Comparison of ENCODE assay signal across 33 cellular contexts in genomic region chr1:33021567-33022431, GRCh38. TPM values are rescaled to one million over a fixed set of nuclear protein-coding genes. Genes with fewer than 3 reads are reported as not detected.
DNase-seq lines count a peak whose midpoint lies in the region; ATAC-seq and TF ChIP-seq lines count a peak whose summit lies in the region.
"Had no signal": no experiment of that assay in that cellular context is flagged by ENCODE, and none has a peak within 500 bp of the region (broad histone marks: within the 10 kb centered on the region; RNA-seq: fewer than 3 reads in every experiment).

No MANE protein-coding gene starts in this region.

- no peaks in the 10 kb centered on the region for H3K9me2 ChIP-seq in PC-3 (replicated peaks; ENCODE audit: low read length)

- CTCF ChIA-PET in PC-3 (lab: Charles Lee) = no interaction called here

- intact Hi-C loops in PC-3 (cut with micrococcal nuclease) = no loop called here
- intact Hi-C loops in left colon (cut with DNase I, micrococcal nuclease) = no loop called here
- intact Hi-C loops in psoas muscle (cut with DNase I) = no loop called here

- peaks cover 42% of the 10 kb centered on the region for H3K79me2 ChIP-seq in PC-3 (ENCODE audit: low read length)

- POLR2A ChIA-PET in PC-3 (lab: Charles Lee; ENCODE audit: unreplicated experiment) = no interaction called here

- no peak overlapping the region for H3K4me3 Mint-ChIP-seq in activated T-cell treated with anti-CD3 and anti-CD28 coated beads, Interleukin-2, amount 50 U/mL, for 72 hours
- H3K4me3 Mint-ChIP-seq: activated CD8-positive, alpha-beta T cell treated with anti-CD3 and anti-CD28 coated beads, Interleukin-2, amount 10 ng/mL, durations not matched to agents 7 days and 5 days; B cell; CD4-positive, alpha-beta memory T cell; neural crest cell had no signal

- H3K4me1 ChIP-seq in PC-3 (ENCODE audit: insufficient read depth, low read length) (peaks cover 5% of the 10 kb centered on the region; the same call in 1 of the 2 replicates), psoas muscle (peaks cover 42% of the 10 kb centered on the region)
- H3K4me1 ChIP-seq: A549, foreskin keratinocyte, uterus had no signal

- no peaks in the 10 kb centered on the region for H3F3A ChIP-seq in PC-3 (ENCODE audit: low read length, unreplicated experiment)

- H2AFZ ChIP-seq in PC-3 (ENCODE audit: low read length) = no peak overlapping the region

- H3K36me3 ChIP-seq in PC-3 (ENCODE audit: low read depth, low read length) = peaks cover 66% of the 10 kb centered on the region
- H3K36me3 ChIP-seq in psoas muscle (ENCODE audit: insufficient read depth in 1 of 2, low read depth in 1 of 2) = peaks cover 17 to 74% of the 10 kb centered on the region in 2 donors
- H3K36me3 ChIP-seq: ovary, uterus had no signal

- H3K9ac ChIP-seq in PC-3 (ENCODE audit: low read length) = no peak overlapping the region

- H3K4me1 Mint-ChIP-seq in activated T-cell treated with anti-CD3 and anti-CD28 coated beads, Interleukin-2, amount 50 U/mL, for 72 hours (ENCODE audit: low read depth) = peaks cover 61% of the 10 kb centered on the region

- WGBS in psoas muscle, 3 donors = 52 to 84% (median 61%) methylated on average over 4 of the region's 4 CpGs

- peaks cover 13 to 46% of the 10 kb centered on the region in 2 donors for H3K36me3 Mint-ChIP-seq in activated T-cell treated with anti-CD3 and anti-CD28 coated beads, Interleukin-2, amount 50 U/mL, for 72 hours (ENCODE audit: insufficient read depth in 2 of 2)

- H3K27me3 ChIP-seq in PC-3 (ENCODE audit: low read length) (no peaks in the 10 kb centered on the region), psoas muscle (ENCODE audit: insufficient read depth in 3 of 3, low read length in 2 of 3) (no peaks in the 10 kb centered on the region)
- H3K27me3 ChIP-seq: adrenal gland, body of pancreas, esophagus muscularis mucosa, foreskin keratinocyte, ovary, SJCRH30, uterus had no signal

- no peak for TF ChIP-seq POLR2A in GM18505 (IDR thresholded peaks at IDR 0.05; ENCODE audit: borderline replicate concordance, extremely low read depth, insufficient read depth, insufficient read length)

- TF ChIP-seq CTCF in PC-3 (conservative IDR thresholded peaks at IDR 0.05; ENCODE audit: low read depth, low read length) (no peak), psoas muscle (IDR thresholded peaks at IDR 0.05) (no peak)

- no peaks in the 10 kb centered on the region for H4K20me1 ChIP-seq in PC-3 (ENCODE audit: low read length)

- no peaks in the 10 kb centered on the region for H3K27me3 Mint-ChIP-seq in activated T-cell treated with anti-CD3 and anti-CD28 coated beads, Interleukin-2, amount 50 U/mL, for 72 hours (ENCODE audit: low read depth)
- H3K27me3 Mint-ChIP-seq: B cell; CD4-positive, alpha-beta memory T cell had no signal

- DNase-seq in activated T-cell treated with anti-CD3 and anti-CD28 coated beads, Interleukin-2, amount 50 U/mL, for 72 hours = no peak
- no peak for DNase-seq in activated T-cell treated with anti-CD3 and anti-CD28 coated beads, Interleukin-2, amount 50 U/mL, for 1 hour
- DNase-seq in PC-3 (no peak), left colon (no peak), psoas muscle (no peak), NCI-H1436 (lab: John Stamatoyannopoulos, UW) (no peak)
- DNase-seq: activated CD4-positive, alpha-beta T cell treated with anti-CD3 and anti-CD28 coated beads for 4 hours; activated CD8-positive, alpha-beta T cell treated with anti-CD3 and anti-CD28 coated beads, Interleukin-2, amount 10 ng/mL, durations not matched to agents 7 days and 5 days; activated gamma-delta T cell treated with Interleukin-2 at 50 U/mL for 16 hours; activated T-cell treated with anti-CD3 and anti-CD28 coated beads for 4 hours; body of pancreas; CD4-positive, alpha-beta memory T cell; cerebellar nuclear complex; EL; foreskin keratinocyte; H7; IMR-90; lower lobe of right lung; NCI-H748 treated with DMSO at 0.1 percent for 48 hours; ovary; SJCRH30; stimulated activated naive CD4-positive, alpha-beta T cell; SW 1271; uterus; WERI-Rb-1 had no signal

- no peaks in the 10 kb centered on the region for H3K9me3 Mint-ChIP-seq in activated T-cell treated with anti-CD3 and anti-CD28 coated beads, Interleukin-2, amount 50 U/mL, for 72 hours
- H3K9me3 Mint-ChIP-seq: CD4-positive, alpha-beta memory T cell; neural crest cell had no signal

- TSS peak; percentile 8 for BruUV-seq in PC-3 (replicated peaks; lab: Mats Ljungman, UMichigan)

- H3K9me3 ChIP-seq in PC-3 (ENCODE audit: low read length) (no peaks in the 10 kb centered on the region), psoas muscle (no peaks in the 10 kb centered on the region)
- H3K9me3 ChIP-seq: A549, adrenal gland, body of pancreas, esophagus muscularis mucosa, lower lobe of right lung, ovary, uterus had no signal

- H3K27ac Mint-ChIP-seq in activated T-cell treated with anti-CD3 and anti-CD28 coated beads, Interleukin-2, amount 50 U/mL, for 72 hours = peak overlapping the region; percentile 7
- H3K27ac Mint-ChIP-seq: activated CD8-positive, alpha-beta T cell treated with anti-CD3 and anti-CD28 coated beads, Interleukin-2, amount 10 ng/mL, durations not matched to agents 7 days and 5 days; B cell had no signal

- no peak overlapping the region for H3K27ac ChIP-seq in PC-3 (ENCODE audit: low read length)
- peak overlapping the region; percentile 46 for H3K27ac ChIP-seq in psoas muscle
- H3K27ac ChIP-seq: A549, adrenal gland, esophagus muscularis mucosa, foreskin keratinocyte, lower lobe of right lung, ovary, SJCRH30, uterus, WERI-Rb-1 had no signal

- H3K4me3 ChIP-seq in PC-3 (ENCODE audit: low read length) (no peak overlapping the region), psoas muscle (no peak overlapping the region)
- H3K4me3 ChIP-seq: A549, adrenal gland, body of pancreas, esophagus muscularis mucosa, lower lobe of right lung, ovary, SJCRH30, smooth muscle cell, uterus had no signal

- ATAC-seq in activated T-cell treated with anti-CD3 and anti-CD28 coated beads, Interleukin-2, amount 50 U/mL, for 72 hours (replicated peaks in 1 of 2) = no peak
- ATAC-seq in PC-3 = no peak
- peak; percentile 49 for ATAC-seq in left colon
- peak; percentile 24 to 67 (median 44) for ATAC-seq in psoas muscle
- ATAC-seq in HG03039 (IDR thresholded peaks at IDR 0.05; ENCODE audit: unreplicated experiment) = no peak
- no peak for ATAC-seq in GM18505 (IDR thresholded peaks at IDR 0.05; ENCODE audit: unreplicated experiment)
- ATAC-seq: A549; activated CD8-positive, alpha-beta T cell treated with anti-CD3 and anti-CD28 coated beads, Interleukin-2, amount 10 ng/mL, durations not matched to agents 7 days and 5 days; foreskin keratinocyte; lower lobe of right lung had no signal

- no peak overlapping the region for H3K4me2 ChIP-seq in PC-3 (ENCODE audit: low read length)
- H3K4me2 ChIP-seq: A549, smooth muscle cell had no signal

RNA-seq across cellular contexts. Expression of gene AK2, which starts 14.9 kb away (rescaled TPM):
- 100 to 1,000 TPM; 217 to 223 TPM for total RNA-seq in activated T-cell treated with anti-CD3 and anti-CD28 coated beads, Interleukin-2, amount 50 U/mL, for 72 hours
- 213 and 236 TPM in 2 replicates for total RNA-seq in PC-3 (2014; rRNA removed)
- total RNA-seq in left colon = 100 to 1,000 TPM; 173 to 222 TPM
- 100 to 1,000 TPM; 108 to 206 (median 130) TPM for total RNA-seq in psoas muscle
- 100 to 1,000 TPM; 152 to 270 (median 169) TPM for polyA plus RNA-seq in psoas muscle

RNA-seq across cellular contexts. Expression of gene RNF19B, which starts 57.2 kb away (rescaled TPM):
- 100 to 1,000 TPM in 1 of 2 donors, 10 to 100 TPM in 1; 99.9 to 148 TPM for total RNA-seq in activated T-cell treated with anti-CD3 and anti-CD28 coated beads, Interleukin-2, amount 50 U/mL, for 72 hours
- total RNA-seq in PC-3 (2014; rRNA removed) = 17.9 and 21.3 TPM in 2 replicates
- 10 to 100 TPM; 64.1 to 77.3 TPM for total RNA-seq in left colon
- 10 to 100 TPM; 13.1 to 23.4 (median 18.9) TPM for total RNA-seq in psoas muscle
- 10 to 100 TPM; 10.4 to 32.5 (median 15.9) TPM for polyA plus RNA-seq in psoas muscle

RNA-seq across cellular contexts. Expression of gene AZIN2, which starts 59.2 kb away (rescaled TPM):
- total RNA-seq in activated T-cell treated with anti-CD3 and anti-CD28 coated beads, Interleukin-2, amount 50 U/mL, for 72 hours = 1 to 10 TPM; 2.5 to 4.1 TPM
- total RNA-seq in PC-3 (2014; rRNA removed) (2.2 and 3.3 TPM in 2 replicates), left colon (10 to 100 TPM; 10.1 to 22.7 TPM), psoas muscle (1 to 10 TPM in 2 of 4 donors, under 1 TPM in 2; 0.17 to 3.5 (median 1.1) TPM)
- 1 to 10 TPM in 1 of 3 donors, under 1 TPM in 2; 0.25 to 1.7 (median 0.61) TPM for polyA plus RNA-seq in psoas muscle

Comparison
In these comparisons a context has a peak if more than half of its experiments do, and no peak if none do; other contexts are left out.
1. ATAC-seq: peak in left colon (single experiment) and psoas muscle (4 of 4); none in activated T-cell treated with anti-CD3 and anti-CD28 coated beads, Interleukin-2, amount 50 U/mL, for 72 hours (0 of 2), PC-3 (single experiment), HG03039 (single experiment) and GM18505 (single experiment).